In the genomic region with DNA sequence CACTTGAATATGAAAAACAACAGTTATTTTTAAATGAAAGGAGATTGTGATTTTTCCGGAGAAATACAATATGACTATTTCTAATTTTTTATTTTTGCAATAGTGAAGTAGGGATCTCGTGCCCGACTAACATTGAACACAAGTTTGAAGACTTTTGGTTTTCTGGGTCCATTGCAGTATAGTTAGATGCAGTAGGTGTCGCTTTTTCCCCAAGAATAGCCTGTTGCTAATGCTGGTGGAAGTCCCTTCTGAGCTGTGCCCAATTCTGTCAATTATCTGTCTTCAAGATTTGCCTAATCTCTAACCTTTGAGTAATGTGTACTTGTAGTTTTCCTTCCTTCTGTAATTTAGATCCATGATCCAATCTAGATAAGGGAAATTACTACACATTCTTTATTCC, we compare ENCODE assay signal across 1 cellular context.
TF ChIP-seq lines count a peak whose summit lies in the region.

No MANE protein-coding gene starts in this region.

TF ChIP-seq in HEK293, 187 proteins besides CTCF, POLR2A, EP300 and RAD21 (continued from another document):
- TF ChIP-seq ZFP37 (tag by site-specific recombination; IDR thresholded peaks at IDR 0.05) (no peak), ZBTB17 (tag by site-specific recombination; IDR thresholded peaks at IDR 0.05) (no peak), ZNF341 (tag by site-specific recombination; IDR thresholded peaks at IDR 0.05; ENCODE audit: low read depth) (no peak), ZNF768 (tag by site-specific recombination; IDR thresholded peaks at IDR 0.05) (no peak), AEBP2 (tag by site-specific recombination; IDR thresholded peaks at IDR 0.05; ENCODE audit: borderline replicate concordance) (no peak), KLF7 (tag by site-specific recombination; IDR thresholded peaks at IDR 0.05; ENCODE audit: borderline replicate concordance) (no peak), ZSCAN30 (tag by site-specific recombination; IDR thresholded peaks at IDR 0.05) (no peak), SCRT2 (tag by site-specific recombination; IDR thresholded peaks at IDR 0.05) (peak; percentile 96), EGR2 (tag by site-specific recombination; IDR thresholded peaks at IDR 0.05; ENCODE audit: low read depth) (no peak), ZNF654 (tag by site-specific recombination; IDR thresholded peaks at IDR 0.05; ENCODE audit: low read depth) (peak; percentile 86), ZBTB1 (tag by site-specific recombination; IDR thresholded peaks at IDR 0.05) (no peak), ZNF473 (tag by site-specific recombination; IDR thresholded peaks at IDR 0.05) (no peak), ZBTB21 (tag by site-specific recombination; IDR thresholded peaks at IDR 0.05) (no peak)
- TF ChIP-seq, protein P1, sequence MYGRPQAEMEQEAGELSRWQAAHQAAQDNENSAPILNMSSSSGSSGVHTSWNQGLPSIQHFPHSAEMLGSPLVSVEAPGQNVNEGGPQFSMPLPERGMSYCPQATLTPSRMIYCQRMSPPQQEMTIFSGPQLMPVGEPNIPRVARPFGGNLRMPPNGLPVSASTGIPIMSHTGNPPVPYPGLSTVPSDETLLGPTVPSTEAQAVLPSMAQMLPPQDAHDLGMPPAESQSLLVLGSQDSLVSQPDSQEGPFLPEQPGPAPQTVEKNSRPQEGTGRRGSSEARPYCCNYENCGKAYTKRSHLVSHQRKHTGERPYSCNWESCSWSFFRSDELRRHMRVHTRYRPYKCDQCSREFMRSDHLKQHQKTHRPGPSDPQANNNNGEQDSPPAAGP (tag by site-specific recombination; IDR thresholded peaks at IDR 0.05): no peak
